ENCODE assay signal across 1 cellular context in the genomic region with DNA sequence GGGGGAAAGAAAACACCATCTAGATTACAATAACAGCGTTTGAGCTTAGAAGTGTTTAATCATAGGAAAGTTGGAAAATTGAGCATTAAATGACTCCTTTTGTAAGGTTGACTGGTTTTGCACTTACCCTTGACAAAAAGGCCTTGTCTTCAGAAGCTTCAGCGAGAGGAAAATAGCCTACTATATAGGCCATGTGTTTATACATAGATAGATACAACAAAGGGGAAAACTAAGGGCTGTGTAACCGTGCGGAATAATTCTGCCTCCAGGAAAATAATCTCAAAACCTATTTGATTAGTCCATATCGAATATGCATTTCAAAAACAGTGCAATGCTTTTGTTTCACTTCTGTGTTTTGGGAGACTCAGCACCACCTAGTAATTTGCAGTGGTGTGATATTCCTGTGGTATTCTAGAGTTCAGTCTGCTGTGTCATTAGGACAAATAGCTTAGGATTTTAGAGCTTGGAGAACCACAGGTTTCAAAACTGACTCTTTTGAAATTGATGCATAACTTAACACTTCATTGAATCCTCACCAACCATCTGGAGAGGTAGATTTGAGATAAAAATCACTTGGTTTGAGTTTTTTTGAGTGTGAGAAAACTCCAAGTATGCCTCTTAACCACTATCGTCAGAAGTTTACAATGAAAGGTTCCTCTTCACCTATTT.
TF ChIP-seq lines count a peak whose summit lies in the region.

No MANE protein-coding gene starts in this region.

TF ChIP-seq in H1, 55 proteins besides CTCF, POLR2A, EP300 and RAD21 (continued from another document):
- TF ChIP-seq, protein P1, sequence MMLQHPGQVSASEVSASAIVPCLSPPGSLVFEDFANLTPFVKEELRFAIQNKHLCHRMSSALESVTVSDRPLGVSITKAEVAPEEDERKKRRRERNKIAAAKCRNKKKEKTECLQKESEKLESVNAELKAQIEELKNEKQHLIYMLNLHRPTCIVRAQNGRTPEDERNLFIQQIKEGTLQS (IDR thresholded peaks at IDR 0.05; ENCODE audit: insufficient read depth, low read depth, low read length): no peak
- TF ChIP-seq CHD1 (IDR thresholded peaks at IDR 0.05; ENCODE audit: low read depth, low read length) (no peak), KDM1A (IDR thresholded peaks at IDR 0.05; ENCODE audit: borderline replicate concordance, low read length) (no peak), KDM4A (IDR thresholded peaks at IDR 0.05; ENCODE audit: low read depth, low read length, severe bottlenecking) (no peak), PHF8 (conservative IDR thresholded peaks at IDR 0.05; ENCODE audit: low read depth, low read length) (no peak), POU5F1 (IDR thresholded peaks at IDR 0.05; ENCODE audit: low read depth, low read length) (no peak), SIRT6 (IDR thresholded peaks at IDR 0.05; ENCODE audit: low read length) (no peak), SP1 (IDR thresholded peaks at IDR 0.05; ENCODE audit: low read depth, low read length) (no peak), SRF (IDR thresholded peaks at IDR 0.05; ENCODE audit: low read depth, low read length) (no peak), RNF2 (IDR thresholded peaks at IDR 0.05; ENCODE audit: borderline replicate concordance, low read depth, low read length, missing control alignments, poor library complexity, severe bottlenecking) (no peak), BCL11A (IDR thresholded peaks at IDR 0.05; ENCODE audit: low read depth in 2 of 2, low read length in 2 of 2) (no peak)
- TF ChIP-seq, protein P2, sequence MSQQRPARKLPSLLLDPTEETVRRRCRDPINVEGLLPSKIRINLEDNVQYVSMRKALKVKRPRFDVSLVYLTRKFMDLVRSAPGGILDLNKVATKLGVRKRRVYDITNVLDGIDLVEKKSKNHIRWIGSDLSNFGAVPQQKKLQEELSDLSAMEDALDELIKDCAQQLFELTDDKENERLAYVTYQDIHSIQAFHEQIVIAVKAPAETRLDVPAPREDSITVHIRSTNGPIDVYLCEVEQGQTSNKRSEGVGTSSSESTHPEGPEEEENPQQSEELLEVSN (IDR thresholded peaks at IDR 0.05): no peak
